Comparison of ENCODE assay signal across 1 cellular context in genomic region chr11:64240467-64241174, GRCh38.
A peak's percentile ranks its signal among the peaks of the same experiment; 100 is the strongest.
TF ChIP-seq lines count a peak whose summit lies in the region.

Gene FKBP2, plus strand, starts transcription at chr11:64241095. Its CDS starts 1,293 bp downstream, at chr11:64242388.

TF ChIP-seq in HepG2, 621 proteins besides CTCF, POLR2A, EP300 and RAD21 (continued from another document and continues in another):
- TF ChIP-seq ZHX2 (IDR thresholded peaks at IDR 0.05; ENCODE audit: low read depth), result peak; percentile 77
- no peak for TF ChIP-seq ZHX2 (CRISPR knock-in tag; IDR thresholded peaks at IDR 0.05; ENCODE audit: borderline replicate concordance)
- TF ChIP-seq CENPBD1 (CRISPR knock-in tag; IDR thresholded peaks at IDR 0.05; ENCODE audit: borderline replicate concordance, low read depth), result peak; percentile 68; the same call in 1 of the 2 replicates
- TF ChIP-seq ZFP37 (CRISPR knock-in tag; IDR thresholded peaks at IDR 0.05; ENCODE audit: borderline replicate concordance), result 0 out of 2 replicates have a peak, but pooled peaks have one; percentile 3
- no peak for TF ChIP-seq PAX8 (CRISPR knock-in tag; IDR thresholded peaks at IDR 0.05; ENCODE audit: borderline replicate concordance)
- no peak for TF ChIP-seq FOXK2 (IDR thresholded peaks at IDR 0.05)
- TF ChIP-seq ZNF883 (CRISPR knock-in tag; IDR thresholded peaks at IDR 0.05; ENCODE audit: not compliant biosample characterization), result peak; percentile 25
- TF ChIP-seq CENPX (CRISPR knock-in tag; IDR thresholded peaks at IDR 0.05), result no peak
- no peak for TF ChIP-seq PLRG1 (conservative IDR thresholded peaks at IDR 0.05)
- no peak for TF ChIP-seq MEIS1 (CRISPR knock-in tag; IDR thresholded peaks at IDR 0.05; ENCODE audit: borderline replicate concordance)
- TF ChIP-seq TOE1 (CRISPR knock-in tag; IDR thresholded peaks at IDR 0.05), result no peak
- no peak for TF ChIP-seq ZBTB8A (CRISPR knock-in tag; IDR thresholded peaks at IDR 0.05; ENCODE audit: borderline replicate concordance, low read depth)
- no peak for TF ChIP-seq NFIC (IDR thresholded peaks at IDR 0.05; ENCODE audit: low read length)
- TF ChIP-seq HOXD1 (CRISPR knock-in tag; IDR thresholded peaks at IDR 0.05), result no peak; the same call in 1 of the 2 replicates
- TF ChIP-seq NR2F2 (IDR thresholded peaks at IDR 0.05; ENCODE audit: borderline replicate concordance, low read depth), result no peak
- no peak for TF ChIP-seq IRF1 (CRISPR knock-in tag; IDR thresholded peaks at IDR 0.05; ENCODE audit: low read depth)
- no peak for TF ChIP-seq DNMT3B (CRISPR knock-in tag; conservative IDR thresholded peaks at IDR 0.05)
- no peak for TF ChIP-seq ZNF784 (CRISPR knock-in tag; IDR thresholded peaks at IDR 0.05; ENCODE audit: borderline replicate concordance)
- peak; percentile 63; the same call in 1 of the 2 replicates for TF ChIP-seq ZBTB43 (CRISPR knock-in tag; conservative IDR thresholded peaks at IDR 0.05)
- TF ChIP-seq NR2F6 (IDR thresholded peaks at IDR 0.05), result no peak; the same call in 1 of the 2 replicates
- peak; percentile 67 for TF ChIP-seq NR2F6 (CRISPR knock-in tag; IDR thresholded peaks at IDR 0.05)
- TF ChIP-seq NCOA1 (CRISPR knock-in tag; IDR thresholded peaks at IDR 0.05), result no peak
- no peak for TF ChIP-seq XBP1 (CRISPR knock-in tag; IDR thresholded peaks at IDR 0.05)
- TF ChIP-seq FOXM1 (CRISPR knock-in tag; IDR thresholded peaks at IDR 0.05), result peak; percentile 95
- TF ChIP-seq ZNF383 (CRISPR knock-in tag; IDR thresholded peaks at IDR 0.05; ENCODE audit: borderline replicate concordance), result no peak
- peak; percentile 38; the same call in 1 of the 2 replicates for TF ChIP-seq DZIP1 (CRISPR knock-in tag; IDR thresholded peaks at IDR 0.05)
- TF ChIP-seq ZNF512B (CRISPR knock-in tag; IDR thresholded peaks at IDR 0.05; ENCODE audit: borderline replicate concordance), result no peak
- TF ChIP-seq PLSCR1 (CRISPR knock-in tag; IDR thresholded peaks at IDR 0.05; ENCODE audit: borderline replicate concordance), result no peak
- TF ChIP-seq ZNF367 (CRISPR knock-in tag; IDR thresholded peaks at IDR 0.05; ENCODE audit: borderline replicate concordance), result no peak
- no peak; the same call in 1 of the 2 replicates for TF ChIP-seq RARG (CRISPR knock-in tag; IDR thresholded peaks at IDR 0.05; ENCODE audit: low read depth)
- no peak for TF ChIP-seq SNAI1 (CRISPR knock-in tag; IDR thresholded peaks at IDR 0.05; ENCODE audit: borderline replicate concordance)
- TF ChIP-seq ZNF577 (CRISPR knock-in tag; IDR thresholded peaks at IDR 0.05; ENCODE audit: borderline replicate concordance, low read depth), result no peak
- TF ChIP-seq ZBTB26 (CRISPR knock-in tag; IDR thresholded peaks at IDR 0.05; ENCODE audit: borderline replicate concordance), result no peak; the same call in 1 of the 2 replicates
- no peak for TF ChIP-seq ZNF576 (CRISPR knock-in tag; IDR thresholded peaks at IDR 0.05)
- TF ChIP-seq ZNF446 (CRISPR knock-in tag; IDR thresholded peaks at IDR 0.05), result no peak
- peak; percentile 57; the same call in 1 of the 2 replicates for TF ChIP-seq SRY (CRISPR knock-in tag; IDR thresholded peaks at IDR 0.05)
- peak; percentile 76; the same call in 1 of the 2 replicates for TF ChIP-seq ZGPAT (CRISPR knock-in tag; IDR thresholded peaks at IDR 0.05)
- peak; percentile 23; the same call in 1 of the 2 replicates for TF ChIP-seq ZNF749 (CRISPR knock-in tag; IDR thresholded peaks at IDR 0.05; ENCODE audit: borderline replicate concordance)
- peak; percentile 62 for TF ChIP-seq MNT (IDR thresholded peaks at IDR 0.05)
- TF ChIP-seq SMAD9 (CRISPR knock-in tag; IDR thresholded peaks at IDR 0.05), result peak; percentile 82
